11 cellular contexts compared by ENCODE assay signal in the genomic region with DNA sequence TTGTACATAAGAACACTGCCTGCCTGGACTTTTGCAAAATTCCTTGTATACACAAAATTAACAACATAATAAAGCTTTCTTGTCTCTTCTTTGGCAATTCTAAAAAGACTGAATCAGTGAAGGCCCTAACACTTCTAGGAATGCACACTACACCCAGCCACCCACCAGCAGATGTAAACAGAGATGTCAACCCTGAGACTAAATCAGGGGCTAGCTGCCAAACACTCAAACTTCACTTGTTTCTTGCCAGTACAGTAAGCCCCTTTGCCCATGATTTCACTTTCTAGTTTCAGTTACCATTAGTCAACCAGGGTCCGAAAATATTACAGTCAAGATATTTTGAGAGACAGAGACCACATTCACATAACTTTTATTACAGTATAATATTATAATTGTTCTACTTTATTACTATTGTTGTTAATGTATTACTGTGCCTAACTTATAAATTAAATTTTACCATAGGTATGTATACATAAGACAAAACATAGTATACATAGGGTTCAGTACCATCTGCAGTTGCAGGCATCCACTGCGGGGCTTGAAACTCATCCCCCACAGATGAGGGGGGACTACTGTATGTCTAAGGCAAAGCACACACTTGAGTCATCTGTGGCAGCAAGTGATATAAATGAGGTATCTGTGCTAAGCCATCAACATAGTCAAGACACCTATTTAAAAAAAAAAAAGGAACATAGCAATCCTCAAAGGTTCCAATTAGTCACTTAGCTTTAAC. TPM values are rescaled to one million over a fixed set of nuclear protein-coding genes. Genes with fewer than 3 reads are reported as not detected.
DNase-seq lines count a peak whose midpoint lies in the region; ATAC-seq, FAIRE-seq and TF ChIP-seq lines count a peak whose summit lies in the region.
"Had no signal": no experiment of that assay in that cellular context is flagged by ENCODE, and none has a peak within 500 bp of the region (broad histone marks: within the 10 kb centered on the region; RNA-seq: fewer than 3 reads in every experiment).

No MANE protein-coding gene starts in this region.

- peak; percentile 35 for FAIRE-seq in GM12891 (lab: Jason Lieb, UNC)
- FAIRE-seq: bronchial epithelial cell had no signal

- peaks cover 38% of the 10 kb centered on the region for H3K36me3 ChIP-seq in endodermal cell (ENCODE audit: control insufficient read depth, insufficient read depth, low read length)

- WGBS in endodermal cell (ENCODE audit: insufficient coverage in 1 of 2, insufficient read length in 1 of 2), 2 experiments = 68% methylated on average over 2 of the region's 2 CpGs; no CpG with 5 or more reads in 1 of the 2 experiments

- H3K27me3 Mint-ChIP-seq in HFFc6 (ENCODE audit: insufficient read depth) (no peaks in the 10 kb centered on the region; the same call in 1 of the 2 replicates), endodermal cell (ENCODE audit: insufficient read depth) (no peaks in the 10 kb centered on the region), nephron progenitor cell (ENCODE audit: low read depth, poor library complexity) (no peaks in the 10 kb centered on the region)
- no peaks in the 10 kb centered on the region for H3K27me3 Mint-ChIP-seq in stimulated activated memory B cell treated with anti-CD40 and anti-IgM and Interleukin-4, amounts not matched to agents 10 μg/mL and 1 μg/mL and 100 μg/mL, for 72 hours

- no peak overlapping the region for H3K27ac ChIP-seq in endodermal cell (ENCODE audit: low read depth, low read length)

- no peak for DNase-seq in GM12891 (ENCODE audit: insufficient read length, low spot score)
- DNase-seq in HFFc6 = no peak
- no peak for DNase-seq in endodermal cell
- DNase-seq in nephron progenitor cell = no peak
- DNase-seq in dedifferentiated amniotic fluid mesenchymal stem cell (ENCODE audit: extremely low spot score) = no peak
- DNase-seq in NCI-H2029 (lab: John Stamatoyannopoulos, UW) = no peak
- DNase-seq: H7, NCI-H526 treated with DMSO at 0.1 percent for 48 hours had no signal

- no peak for ATAC-seq in GM21786 (IDR thresholded peaks at IDR 0.05; ENCODE audit: unreplicated experiment)
- no peak for ATAC-seq in stimulated activated memory B cell treated with anti-CD40 and anti-IgM and Interleukin-4, amounts not matched to agents 10 μg/mL and 1 μg/mL and 100 μg/mL, for 72 hours

- H3K27ac Mint-ChIP-seq in HFFc6 = peak overlapping the region; percentile 77
- peak overlapping the region; percentile 52 for H3K27ac Mint-ChIP-seq in endodermal cell
- H3K27ac Mint-ChIP-seq in nephron progenitor cell = peak overlapping the region; percentile 26
- no peak overlapping the region for H3K27ac Mint-ChIP-seq in stimulated activated memory B cell treated with anti-CD40 and anti-IgM and Interleukin-4, amounts not matched to agents 10 μg/mL and 1 μg/mL and 100 μg/mL, for 72 hours

- H3K4me1 Mint-ChIP-seq in HFFc6 (ENCODE audit: low read depth) (peaks cover 45% of the 10 kb centered on the region), endodermal cell (peaks cover 61% of the 10 kb centered on the region), nephron progenitor cell (peaks cover 62% of the 10 kb centered on the region)
- H3K4me1 Mint-ChIP-seq in stimulated activated memory B cell treated with anti-CD40 and anti-IgM and Interleukin-4, amounts not matched to agents 10 μg/mL and 1 μg/mL and 100 μg/mL, for 72 hours = peaks cover 50% of the 10 kb centered on the region

- no peaks in the 10 kb centered on the region for H3K9me3 Mint-ChIP-seq in HFFc6
- no peaks in the 10 kb centered on the region for H3K9me3 Mint-ChIP-seq in endodermal cell
- no peaks in the 10 kb centered on the region for H3K9me3 Mint-ChIP-seq in nephron progenitor cell
- no peaks in the 10 kb centered on the region for H3K9me3 Mint-ChIP-seq in stimulated activated memory B cell treated with anti-CD40 and anti-IgM and Interleukin-4, amounts not matched to agents 10 μg/mL and 1 μg/mL and 100 μg/mL, for 72 hours

- TF ChIP-seq POLR2A in GM12891 (IDR thresholded peaks at IDR 0.05; ENCODE audit: low read depth, low read length) = no peak

- H3K36me3 Mint-ChIP-seq in HFFc6 (ENCODE audit: low read depth) (no peaks in the 10 kb centered on the region), endodermal cell (ENCODE audit: low read depth) (peaks cover 8% of the 10 kb centered on the region), nephron progenitor cell (ENCODE audit: low read depth) (peaks cover 21% of the 10 kb centered on the region)
- peaks cover 22% of the 10 kb centered on the region for H3K36me3 Mint-ChIP-seq in stimulated activated memory B cell treated with anti-CD40 and anti-IgM and Interleukin-4, amounts not matched to agents 10 μg/mL and 1 μg/mL and 100 μg/mL, for 72 hours

- H3K4me3 Mint-ChIP-seq in HFFc6 (no peak overlapping the region), endodermal cell (no peak overlapping the region), nephron progenitor cell (no peak overlapping the region)
- no peak overlapping the region for H3K4me3 Mint-ChIP-seq in stimulated activated memory B cell treated with anti-CD40 and anti-IgM and Interleukin-4, amounts not matched to agents 10 μg/mL and 1 μg/mL and 100 μg/mL, for 72 hours

- no peak overlapping the region for H3K9ac ChIP-seq in endodermal cell (ENCODE audit: extremely low read depth, low read length, poor library complexity, severe bottlenecking)

- TF ChIP-seq CTCF in HFFc6 (IDR thresholded peaks at IDR 0.05) (no peak), endodermal cell (conservative IDR thresholded peaks at IDR 0.05) (no peak), nephron progenitor cell (IDR thresholded peaks at IDR 0.05) (no peak)

- peaks cover 16% of the 10 kb centered on the region for H3K4me1 ChIP-seq in endodermal cell (ENCODE audit: control insufficient read depth, insufficient read depth, low read length)

- no peaks in the 10 kb centered on the region for H3K27me3 ChIP-seq in endodermal cell (ENCODE audit: control insufficient read depth, insufficient read depth, low read length, poor library complexity, severe bottlenecking)

- no peaks in the 10 kb centered on the region for H3K9me3 ChIP-seq in endodermal cell (ENCODE audit: control insufficient read depth, low read length)

- peak overlapping the region; percentile 1 for H3K4me3 ChIP-seq in endodermal cell (ENCODE audit: low read length)

TF ChIP-seq in GM12891, 5 proteins besides CTCF, POLR2A, EP300 and RAD21:
- TF ChIP-seq POLR2AphosphoS5 (IDR thresholded peaks at IDR 0.05; ENCODE audit: low read depth, low read length) (no peak), TAF1 (IDR thresholded peaks at IDR 0.05; ENCODE audit: low read depth, low read length) (no peak), SPI1 (IDR thresholded peaks at IDR 0.05; ENCODE audit: low read depth, low read length) (no peak), PAX5 (IDR thresholded peaks at IDR 0.05; ENCODE audit: insufficient read depth, low read length, severe bottlenecking) (no peak), POU2F2 (IDR thresholded peaks at IDR 0.05; ENCODE audit: low read depth, low read length) (no peak)

RNA-seq across cellular contexts. Expression of gene DCAF5, which starts 15.3 kb away (rescaled TPM):
- polyA plus RNA-seq in GM12891 (2012; ENCODE audit: low read depth, missing spikeins) = 16.4 TPM
- 10 to 100 TPM; 23.4 to 34.7 (median 27.0) TPM for total RNA-seq in HFFc6 (2021; fragmentation: NEBNext Ultra II Directional; extraction: Animal tissue kit (Norgen Biotek cat#: 25700))
- 10 to 100 TPM; 61.1 to 69.6 TPM for total RNA-seq in endodermal cell
- polyA plus RNA-seq in endodermal cell (2013, experiment 1 of 2) = 46.6 TPM
- polyA plus RNA-seq in endodermal cell (2013, experiment 2 of 2) = 43.7 TPM

RNA-seq across cellular contexts. Expression of gene EXD2, which starts 53.7 kb away (rescaled TPM):
- polyA plus RNA-seq in GM12891 (2012; ENCODE audit: low read depth, missing spikeins) = 4.3 TPM
- 10 to 100 TPM; 13.8 to 19.2 (median 15.2) TPM for total RNA-seq in HFFc6 (2021; fragmentation: NEBNext Ultra II Directional; extraction: Animal tissue kit (Norgen Biotek cat#: 25700))
- 10 to 100 TPM; 26.9 to 27.2 TPM for total RNA-seq in endodermal cell
- 22.1 TPM for polyA plus RNA-seq in endodermal cell (2013, experiment 1 of 2)
- polyA plus RNA-seq in endodermal cell (2013, experiment 2 of 2) = 19.6 TPM
